ENCODE assay signal across 25 cellular contexts in the genomic region with DNA sequence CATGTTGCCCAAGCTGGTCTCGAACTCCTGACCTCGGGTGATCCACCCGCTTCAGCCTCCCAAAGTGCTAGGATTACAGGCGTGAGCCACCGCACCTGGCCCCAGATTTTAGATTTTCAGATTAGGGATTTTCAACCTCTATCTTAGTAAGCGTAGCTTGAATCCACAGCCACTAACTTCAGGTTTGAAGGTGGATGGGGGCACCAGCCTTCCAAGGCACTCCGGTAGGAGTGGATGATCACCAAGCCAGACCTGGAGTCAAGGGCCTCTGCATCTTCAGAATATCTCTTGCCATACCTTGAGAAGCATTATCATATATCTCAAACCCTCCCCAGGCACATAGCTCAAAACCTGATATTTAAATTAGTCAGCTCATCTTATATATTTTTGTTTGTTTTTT. TPM values are rescaled to one million over a fixed set of nuclear protein-coding genes. Genes with fewer than 3 reads are reported as not detected.
"Had no signal": no experiment of that assay in that cellular context is flagged by ENCODE, and none has a peak within 500 bp of the region (broad histone marks: within the 10 kb centered on the region; RNA-seq: fewer than 3 reads in every experiment).

No MANE protein-coding gene starts in this region.

- H3K4me1 ChIP-seq: Peyer's patch had no signal

- H3K4me3 Mint-ChIP-seq: activated naive CD4-positive, alpha-beta T cell treated with anti-CD3 and anti-CD28 coated beads for 36 hours; activated naive CD8-positive, alpha-beta T cell had no signal

- H3K27ac Mint-ChIP-seq: activated naive CD8-positive, alpha-beta T cell had no signal

- H3K9me3 ChIP-seq: Peyer's patch, SJSA1 had no signal

- H3K27me3 ChIP-seq: brain microvascular endothelial cell, cardiac muscle cell, Peyer's patch, SJSA1 had no signal

- H3K27ac ChIP-seq: brain microvascular endothelial cell, cardiac muscle cell, KMS-11, SJSA1 had no signal

- H3K27me3 Mint-ChIP-seq: activated CD4-positive, alpha-beta T cell treated with anti-CD3 and anti-CD28 coated beads for 36 hours; activated naive CD8-positive, alpha-beta T cell had no signal

- H3K9ac ChIP-seq: KMS-11 had no signal

- DNase-seq: activated CD4-positive, alpha-beta T cell treated with anti-CD3 and anti-CD28 coated beads for 36 hours; activated gamma-delta T cell; activated naive CD4-positive, alpha-beta T cell treated with anti-CD3 and anti-CD28 coated beads for 36 hours; activated T-cell treated with anti-CD3 and anti-CD28 coated beads for 4 hours; brain microvascular endothelial cell; cerebellar nuclear complex; NCI-H1092; NCI-H1417; NCI-H1694 treated with DMSO at 0.1 percent for 48 hours; NCI-H2029 treated with DMSO at 0.1 percent for 48 hours; NCI-H345; NCI-H510A; NCI-H526 treated with DMSO at 0.1 percent for 48 hours; NCI-H82; NK-92 treated with Interleukin-12 subunit alpha and Interleukin-12 subunit beta, amount 100 ng/mL, for 24 hours; OCI-M1; Peyer's patch; SHP77; SW 1271 had no signal

- H3K9me3 Mint-ChIP-seq: activated naive CD4-positive, alpha-beta T cell treated with anti-CD3 and anti-CD28 coated beads for 36 hours had no signal

- H3K4me3 ChIP-seq: cardiac muscle cell, Peyer's patch, SJSA1 had no signal

- H3K36me3 ChIP-seq: brain microvascular endothelial cell, SJSA1 had no signal

- H3K4me2 ChIP-seq: KMS-11 had no signal

- ATAC-seq: activated CD4-positive, alpha-beta T cell treated with anti-CD3 and anti-CD28 coated beads for 36 hours; SK-N-SH treated with all-trans-retinoic acid at 6 μM for 48 hours had no signal

RNA-seq across cellular contexts. Expression of gene GALM, which starts 17.9 kb away (rescaled TPM):
- total RNA-seq: MCF 10A had no signal
